In the genomic region with DNA sequence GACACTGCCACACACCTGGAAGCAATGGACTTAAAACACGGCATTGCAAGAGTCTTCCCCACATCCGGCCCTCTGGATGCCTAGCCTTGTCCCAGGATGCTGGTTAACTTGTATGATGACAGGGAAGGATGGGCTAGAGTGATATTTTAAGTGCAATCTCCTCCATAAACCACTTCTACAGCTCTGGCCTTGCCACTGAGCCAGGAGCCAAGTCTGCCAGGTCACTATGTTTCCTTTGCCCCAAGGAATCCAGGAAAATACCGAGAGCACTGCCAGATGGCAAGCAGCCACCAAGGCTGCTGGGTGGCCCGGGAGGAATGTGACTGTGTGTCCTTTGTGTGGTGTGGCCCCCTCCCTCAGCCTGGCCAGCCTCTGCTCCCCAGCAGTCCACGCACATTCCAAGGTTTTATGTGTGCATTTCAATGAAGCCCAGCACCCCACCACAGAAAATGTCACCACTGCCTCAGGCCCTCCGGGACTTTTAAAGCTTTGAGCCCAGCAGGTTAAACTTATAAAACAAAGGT, we compare ENCODE assay signal across 9 cellular contexts.
DNase-seq lines count a peak whose midpoint lies in the region; ATAC-seq and TF ChIP-seq lines count a peak whose summit lies in the region.
"Had no signal": no experiment of that assay in that cellular context is flagged by ENCODE, and none has a peak within 500 bp of the region (broad histone marks: within the 10 kb centered on the region; RNA-seq: fewer than 3 reads in every experiment).

No MANE protein-coding gene starts in this region.

- no peak for TF ChIP-seq CTCF in VCaP (conservative IDR thresholded peaks at IDR 0.05)
- TF ChIP-seq CTCF in right atrium auricular region (IDR thresholded peaks at IDR 0.05), result no peak

- no peaks in the 10 kb centered on the region for H3K27me3 ChIP-seq in right atrium auricular region

- DNase-seq in EH (ENCODE audit: low read depth) (peak; percentile 94), right atrium auricular region (ENCODE audit: low spot score) (peak; percentile 73), posterior vena cava (ENCODE audit: low spot score) (peak; percentile 81)
- no peak for DNase-seq in activated CD4-positive, alpha-beta T cell treated with anti-CD3 and anti-CD28 coated beads, Interleukin-2, amount 50 U/mL, for 1 hour
- DNase-seq in activated T-cell treated with anti-CD3 and anti-CD28 coated beads, Interleukin-2, amount 50 U/mL, for 72 hours, result no peak
- no peak for DNase-seq in activated naive CD4-positive, alpha-beta T cell treated with anti-CD3 and anti-CD28 coated beads, Interleukin-2, amount 50 U/mL, for 72 hours (ENCODE audit: low spot score in 2 of 2)
- DNase-seq: activated CD4-positive, CD25-positive, alpha-beta regulatory T cell had no signal

- no peak for ATAC-seq in activated T-cell treated with anti-CD3 and anti-CD28 coated beads, Interleukin-2, amount 50 U/mL, for 72 hours (replicated peaks in 1 of 2)
- ATAC-seq in activated naive CD4-positive, alpha-beta T cell treated with anti-CD3 and anti-CD28 coated beads, Interleukin-2, amount 50 U/mL, for 72 hours, result no peak
- no peak for ATAC-seq in HG02938 (IDR thresholded peaks at IDR 0.05; ENCODE audit: unreplicated experiment)

- no peaks in the 10 kb centered on the region for H3K9me3 Mint-ChIP-seq in activated T-cell treated with anti-CD3 and anti-CD28 coated beads, Interleukin-2, amount 50 U/mL, for 72 hours
- H3K9me3 Mint-ChIP-seq in activated naive CD4-positive, alpha-beta T cell treated with anti-CD3 and anti-CD28 coated beads, Interleukin-2, amount 50 U/mL, for 72 hours, result no peaks in the 10 kb centered on the region

- peak overlapping the region; percentile 97 for H3K27ac ChIP-seq in VCaP
- H3K27ac ChIP-seq in right atrium auricular region, result peak overlapping the region; percentile 32 to 41

- no peaks in the 10 kb centered on the region for H3K36me3 Mint-ChIP-seq in activated T-cell treated with anti-CD3 and anti-CD28 coated beads, Interleukin-2, amount 50 U/mL, for 72 hours (ENCODE audit: insufficient read depth in 2 of 2)
- no peaks in the 10 kb centered on the region for H3K36me3 Mint-ChIP-seq in activated naive CD4-positive, alpha-beta T cell treated with anti-CD3 and anti-CD28 coated beads, Interleukin-2, amount 50 U/mL, for 72 hours

- H3K4me1 Mint-ChIP-seq in activated T-cell treated with anti-CD3 and anti-CD28 coated beads, Interleukin-2, amount 50 U/mL, for 72 hours (ENCODE audit: low read depth), result no peaks in the 10 kb centered on the region

- H3K4me3 Mint-ChIP-seq in activated T-cell treated with anti-CD3 and anti-CD28 coated beads, Interleukin-2, amount 50 U/mL, for 72 hours, result no peak overlapping the region

- no peaks in the 10 kb centered on the region for H3K27me3 Mint-ChIP-seq in activated T-cell treated with anti-CD3 and anti-CD28 coated beads, Interleukin-2, amount 50 U/mL, for 72 hours (ENCODE audit: low read depth)

- H3K4me1 ChIP-seq in right atrium auricular region, result peaks cover 0 to 38% of the 10 kb centered on the region in 2 donors

- H3K9me3 ChIP-seq in right atrium auricular region, result no peaks in the 10 kb centered on the region

- H3K27ac Mint-ChIP-seq in activated T-cell treated with anti-CD3 and anti-CD28 coated beads, Interleukin-2, amount 50 U/mL, for 72 hours, result no peak overlapping the region
- H3K27ac Mint-ChIP-seq in activated naive CD4-positive, alpha-beta T cell treated with anti-CD3 and anti-CD28 coated beads, Interleukin-2, amount 50 U/mL, for 72 hours, result peak overlapping the region in 1 of 2 donors; percentile 63

- no peaks in the 10 kb centered on the region for H3K36me3 ChIP-seq in right atrium auricular region

- H3K4me3 ChIP-seq in right atrium auricular region, result no peak overlapping the region

- intact Hi-C loops in posterior vena cava (cut with DNase I), result no loop called here

Comparison
In these comparisons a context has a peak if more than half of its experiments do, and no peak if none do; other contexts are left out.
1. DNase-seq: peak in EH (single experiment), right atrium auricular region (single experiment) and posterior vena cava (single experiment); none in activated CD4-positive, alpha-beta T cell treated with anti-CD3 and anti-CD28 coated beads, Interleukin-2, amount 50 U/mL, for 1 hour (single experiment), activated T-cell treated with anti-CD3 and anti-CD28 coated beads, Interleukin-2, amount 50 U/mL, for 72 hours (0 of 2) and activated naive CD4-positive, alpha-beta T cell treated with anti-CD3 and anti-CD28 coated beads, Interleukin-2, amount 50 U/mL, for 72 hours (0 of 2).